Comparison of ENCODE assay signal across 24 cellular contexts in the genomic region with DNA sequence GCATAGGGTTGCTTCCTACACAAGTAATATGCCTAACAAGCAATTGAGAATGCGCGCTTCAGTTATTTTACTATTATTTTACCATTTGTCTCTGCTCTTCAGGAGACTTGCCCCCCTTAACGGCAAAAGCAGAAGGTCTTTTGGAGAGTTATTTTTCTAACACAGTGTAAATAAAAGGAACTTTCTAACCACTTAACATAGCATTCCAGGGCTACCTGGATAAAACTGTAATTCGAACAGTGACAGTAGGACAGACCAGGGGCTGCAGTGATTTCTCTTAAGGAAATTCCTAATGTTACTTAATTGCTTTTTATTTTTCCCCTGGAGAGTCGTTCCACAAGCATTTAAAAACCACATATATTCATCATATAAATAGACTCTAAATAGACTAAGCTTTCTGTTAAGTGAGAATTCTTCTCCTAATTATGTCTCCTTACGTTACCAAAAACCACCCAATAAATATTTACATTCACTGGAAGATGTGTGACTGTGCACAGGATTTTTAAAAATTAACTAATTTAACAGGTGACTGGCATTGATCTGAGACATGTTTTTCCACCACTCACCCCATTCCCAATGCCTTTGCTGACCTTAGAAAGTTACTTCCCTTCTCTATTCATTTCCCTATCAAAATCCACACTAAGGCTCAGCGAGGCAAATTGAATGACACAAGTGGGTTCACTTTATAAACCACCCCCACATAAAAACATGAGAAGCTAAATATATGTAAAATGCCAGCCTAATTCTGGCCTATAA.
"Had no signal": no experiment of that assay in that cellular context is flagged by ENCODE, and none has a peak within 500 bp of the region (broad histone marks: within the 10 kb centered on the region; RNA-seq: fewer than 3 reads in every experiment).

No MANE protein-coding gene starts in this region.

- H3K27me3 ChIP-seq: ascending aorta, breast epithelium, gastroesophageal sphincter, heart left ventricle, transverse colon, uterus had no signal

- H3K4me3 Mint-ChIP-seq: naive B cell; neural crest cell; stimulated activated naive CD8-positive, alpha-beta T cell treated with anti-CD3 and anti-CD28 coated beads, Interleukin-15, Interleukin-2, amounts not matched to agents 100 ng/mL and 50 ng/mL, for 24 hours had no signal

- H3K9me3 ChIP-seq: ascending aorta, breast epithelium, gastroesophageal sphincter, heart left ventricle, mucosa of descending colon, prostate gland, transverse colon, uterus had no signal

- H3K27ac ChIP-seq: ascending aorta, breast epithelium, gastroesophageal sphincter, heart left ventricle, prostate gland, skin epidermis, transverse colon, uterus, WERI-Rb-1 had no signal

- H3K36me3 ChIP-seq: ascending aorta, breast epithelium, gastroesophageal sphincter, heart left ventricle, prostate gland, transverse colon, uterus, WERI-Rb-1 had no signal

- H3K27me3 Mint-ChIP-seq: naive B cell; stimulated activated naive CD8-positive, alpha-beta T cell treated with anti-CD3 and anti-CD28 coated beads, Interleukin-15, Interleukin-2, amounts not matched to agents 100 ng/mL and 50 ng/mL, for 24 hours had no signal

- H3K4me1 ChIP-seq: breast epithelium, prostate gland, uterus had no signal

- ATAC-seq: esophagus mucosa, gastroesophageal sphincter, heart left ventricle, left ventricle myocardium superior, mucosa of descending colon, right cardiac atrium had no signal

- DNase-seq: activated CD4-positive, alpha-beta T cell treated with anti-CD3 and anti-CD28 coated beads for 1 hour; activated CD8-positive, alpha-beta memory T cell treated with anti-CD3 and anti-CD28 coated beads for 24 hours; activated CD8-positive, alpha-beta memory T cell treated with anti-CD3 and anti-CD28 coated beads, Interleukin-2, amount 50 U/mL, for 48 hours; activated effector memory CD4-positive, alpha-beta T cell treated with Interleukin-2 at 50 U/mL for 16 hours; activated naive CD4-positive, alpha-beta T cell treated with anti-CD3 and anti-CD28 coated beads, Interleukin-2, amount 50 U/mL, for 16 hours; activated T-cell treated with anti-CD3 and anti-CD28 coated beads, Interleukin-2, amount 50 U/mL, for 48 hours; cerebellar nuclear complex; effector CD4-positive, alpha-beta T cell; heart left ventricle; left ventricle myocardium superior; naive B cell; right cardiac atrium; transverse colon; uterus; WERI-Rb-1 had no signal

- H3K9me3 Mint-ChIP-seq: naive B cell; neural crest cell; stimulated activated naive CD8-positive, alpha-beta T cell treated with anti-CD3 and anti-CD28 coated beads, Interleukin-15, Interleukin-2, amounts not matched to agents 100 ng/mL and 50 ng/mL, for 24 hours had no signal

- H3K27ac Mint-ChIP-seq: stimulated activated naive CD8-positive, alpha-beta T cell treated with anti-CD3 and anti-CD28 coated beads, Interleukin-15, Interleukin-2, amounts not matched to agents 100 ng/mL and 50 ng/mL, for 24 hours had no signal

- H3K4me3 ChIP-seq: ascending aorta, breast epithelium, gastroesophageal sphincter, heart left ventricle, mucosa of descending colon, prostate gland, skin epidermis, transverse colon, uterus had no signal
